ENCODE assay signal across 10 cellular contexts in genomic region chr3:42229942-42230688, GRCh38. TPM values are rescaled to one million over a fixed set of nuclear protein-coding genes. Genes with fewer than 3 reads are reported as not detected.
DNase-seq lines count a peak whose midpoint lies in the region; ATAC-seq, FAIRE-seq and TF ChIP-seq lines count a peak whose summit lies in the region.
"Had no signal": no experiment of that assay in that cellular context is flagged by ENCODE, and none has a peak within 500 bp of the region (broad histone marks: within the 10 kb centered on the region; RNA-seq: fewer than 3 reads in every experiment).

No MANE protein-coding gene starts in this region.

- no peak for ATAC-seq in GM18520 (IDR thresholded peaks at IDR 0.05; ENCODE audit: unreplicated experiment)
- ATAC-seq in HG02840 (IDR thresholded peaks at IDR 0.05; ENCODE audit: low FRiP score, unreplicated experiment), result no peak
- ATAC-seq in GM18868 (IDR thresholded peaks at IDR 0.05; ENCODE audit: unreplicated experiment), result no peak

- peaks cover 0 to under 1% of the 10 kb centered on the region in 2 donors for H3K4me1 ChIP-seq in kidney (ENCODE audit: control insufficient read depth in 1 of 2, insufficient read depth in 1 of 2, low read depth in 1 of 2, low read length in 2 of 2)

- no peak for FAIRE-seq in kidney (lab: Jason Lieb, UNC)

- H3K4me3 ChIP-seq in LNCaP clone FGC (ENCODE audit: low read depth, low read length) (no peak overlapping the region), kidney (ENCODE audit: low read length in 2 of 2) (no peak overlapping the region)
- H3K4me3 ChIP-seq: skin epidermis had no signal

- TF ChIP-seq CTCF in LNCaP clone FGC (IDR thresholded peaks at IDR 0.05; ENCODE audit: control insufficient read depth, extremely low read depth, insufficient read depth), result peak; percentile 63
- TF ChIP-seq CTCF in kidney (IDR thresholded peaks at IDR 0.05; ENCODE audit: borderline replicate concordance, extremely low read depth, insufficient read depth), result peak; percentile 50

- no peak overlapping the region for H3K9ac ChIP-seq in kidney (ENCODE audit: low read length in 2 of 2)

- intact Hi-C loops in kidney (cut with DNase I), result loop anchor here (10.0 kb wide), 1 partner anchor 315 kb away; no protein-coding TSS in a partner anchor

- no peak overlapping the region for H3K27ac ChIP-seq in kidney (ENCODE audit: low read depth in 2 of 2, low read length in 2 of 2)
- H3K27ac ChIP-seq: skin epidermis had no signal

- DNase-seq in G401 (ENCODE audit: low spot score) (peak; percentile 70), LNCaP clone FGC (ENCODE audit: low read depth) (no peak), amniotic stem cell (lab: John Stamatoyannopoulos, UW) (peak; percentile 45), kidney (no peak)
- DNase-seq in activated effector memory CD4-positive, alpha-beta T cell treated with anti-CD3 and anti-CD28 coated beads, Interleukin-2, amount 50 U/mL, for 16 hours, result no peak

- in situ Hi-C loops in G401 (cut with HindIII; ENCODE audit: low sequenced_read_pairs), result no loop called here

- H3K36me3 ChIP-seq in kidney (ENCODE audit: control insufficient read depth in 1 of 2, insufficient read depth in 2 of 2, low read length in 2 of 2), result peaks cover 0 to 5% of the 10 kb centered on the region in 2 donors

- H3K9me3 ChIP-seq in kidney (ENCODE audit: control insufficient read depth in 1 of 2, low read length in 2 of 2), result no peaks in the 10 kb centered on the region

RNA-seq across cellular contexts. Expression of gene CCK, which starts 35.9 kb away (rescaled TPM):
- total RNA-seq in G401 (2014; rRNA removed; shearing (Covaris generic)), result not detected in 2 replicates
- total RNA-seq in kidney, result not detected
- not detected for polyA plus RNA-seq in kidney (ENCODE audit: insufficient read depth, low read depth, low replicate concordance)
- total RNA-seq: activated CD8-positive, alpha-beta memory T cell treated with anti-CD3 and anti-CD28 coated beads for 36 hours had no signal

Comparison
In these comparisons a context has a peak if more than half of its experiments do, and no peak if none do; other contexts are left out.
1. DNase-seq: peak in G401 (single experiment) and amniotic stem cell (single experiment); none in LNCaP clone FGC (single experiment), kidney (single experiment) and activated effector memory CD4-positive, alpha-beta T cell treated with anti-CD3 and anti-CD28 coated beads, Interleukin-2, amount 50 U/mL, for 16 hours (single experiment).